8 cellular contexts compared by ENCODE assay signal in genomic region chr11:45145421-45146071, GRCh38. TPM values are rescaled to one million over a fixed set of nuclear protein-coding genes. Genes with fewer than 3 reads are reported as not detected.
DNase-seq lines count a peak whose midpoint lies in the region; ATAC-seq and TF ChIP-seq lines count a peak whose summit lies in the region.

No MANE protein-coding gene starts in this region.

- H3K4me1 ChIP-seq in lower lobe of right lung (peaks cover 22% of the 10 kb centered on the region), tibial nerve (peaks cover 0 to 26% (median 19%) of the 10 kb centered on the region in 4 donors)

- peak overlapping the region; percentile 97 for H3K27ac ChIP-seq in lower lobe of right lung
- H3K27ac ChIP-seq in tibial nerve = peak overlapping the region in 3 of 4 donors; percentile 97 to 99 (median 99)

- ATAC-seq in lower lobe of right lung (peak; percentile 22 to 29), GM19455 (IDR thresholded peaks at IDR 0.05; ENCODE audit: unreplicated experiment) (no peak)

- TF ChIP-seq POLR2A in tibial nerve (IDR thresholded peaks at IDR 0.05) = no peak

- H3K36me3 ChIP-seq in lower lobe of right lung (no peaks in the 10 kb centered on the region), tibial nerve (no peaks in the 10 kb centered on the region)

- no peak for TF ChIP-seq EP300 in tibial nerve (IDR thresholded peaks at IDR 0.05)

- intact Hi-C loops in lower lobe of right lung (cut with DNase I) = no loop called here

- WGBS in tibial nerve, 2 donors = 4 to 22% methylated on average over 15 to 22 of the region's 22 CpGs

- H3K27me3 ChIP-seq in lower lobe of right lung (ENCODE audit: low read depth) = no peaks in the 10 kb centered on the region
- no peaks in the 10 kb centered on the region for H3K27me3 ChIP-seq in tibial nerve

- DNase-seq in Daoy (ENCODE audit: low read depth) (peak; percentile 52), NCI-H524 (lab: John Stamatoyannopoulos, UW) (peak; percentile 57 to 76), choroid plexus epithelial cell (ENCODE audit: low read depth) (peak; percentile 72), lower lobe of right lung (no peak), tibial nerve (ENCODE audit: low spot score in 2 of 2) (peak in 1 of 2 donors; percentile 42), HPDE6-E6E7 (ENCODE audit: extremely low spot score) (no peak), NOMO-1 treated with DMSO at 0.1 percent for 48 hours (lab: John Stamatoyannopoulos, UW; ENCODE audit: unreplicated experiment) (no peak)

- TF ChIP-seq CTCF in choroid plexus epithelial cell (conservative IDR thresholded peaks at IDR 0.05; ENCODE audit: low read depth, low read length) = no peak
- TF ChIP-seq CTCF in lower lobe of right lung (IDR thresholded peaks at IDR 0.05) = no peak
- no peak for TF ChIP-seq CTCF in tibial nerve (IDR thresholded peaks at IDR 0.05)

- H3K4me3 ChIP-seq in choroid plexus epithelial cell (ENCODE audit: low read depth, low read length) = peak overlapping the region; percentile 76
- peak overlapping the region; percentile 81 for H3K4me3 ChIP-seq in lower lobe of right lung
- peak overlapping the region; percentile 79 to 84 (median 82) for H3K4me3 ChIP-seq in tibial nerve

- no peaks in the 10 kb centered on the region for H3K9me3 ChIP-seq in lower lobe of right lung
- no peaks in the 10 kb centered on the region for H3K9me3 ChIP-seq in tibial nerve

RNA-seq across cellular contexts. Expression of gene PRDM11, which starts 0.9 kb away (rescaled TPM):
- 2.4 and 2.7 TPM in 2 replicates for total RNA-seq in Daoy (2014; rRNA removed; shearing (Covaris generic))
- 15.1 TPM for total RNA-seq in lower lobe of right lung
- total RNA-seq in tibial nerve = 10 to 100 TPM; 17.5 to 26.1 (median 25.8) TPM

Comparison
In these comparisons a context has a peak if more than half of its experiments do, and no peak if none do; other contexts are left out.
1. DNase-seq: peak in Daoy (single experiment), NCI-H524 (2 of 2) and choroid plexus epithelial cell (single experiment); none in lower lobe of right lung (single experiment), HPDE6-E6E7 (single experiment) and NOMO-1 treated with DMSO at 0.1 percent for 48 hours (single experiment).
2. Peak in every context shown above with its lines, with median percentiles within 50 percentile points of each other: H3K4me3 ChIP-seq.